ENCODE assay signal across 22 cellular contexts in the genomic region with DNA sequence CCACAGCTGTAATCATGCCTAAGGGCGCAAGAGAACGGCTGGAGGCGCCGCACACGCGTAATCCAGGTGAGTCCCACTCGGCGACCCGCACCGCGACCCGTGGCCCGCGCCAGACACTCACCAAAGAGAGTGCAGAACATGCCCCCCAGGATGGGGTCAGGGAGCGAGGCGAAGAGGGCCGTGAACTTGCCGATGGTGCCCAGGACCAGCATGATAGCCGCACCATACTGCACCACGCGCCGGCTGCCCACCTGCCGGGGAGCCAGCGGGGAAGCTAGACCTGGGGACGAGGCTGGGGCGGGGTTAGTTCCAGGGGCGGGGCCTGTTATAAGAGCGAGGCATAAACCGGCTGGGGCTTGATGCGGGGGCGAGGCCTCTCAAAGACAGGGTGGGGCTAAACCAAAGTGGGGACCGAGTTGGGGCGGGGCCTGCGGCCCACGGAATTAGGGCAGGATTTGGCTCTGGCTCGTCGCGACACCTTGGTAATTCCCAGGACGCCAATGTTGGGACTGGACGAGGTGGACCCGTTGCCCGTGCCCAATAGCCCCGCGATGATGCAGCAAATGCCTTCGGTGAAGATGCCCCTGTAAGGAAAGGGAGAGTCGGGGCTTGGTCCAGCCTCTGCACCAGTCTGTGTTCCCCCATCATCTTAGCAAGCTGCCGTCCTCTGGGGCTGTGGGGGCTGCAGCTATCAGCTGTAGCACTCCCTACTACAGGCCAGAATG. TPM values are rescaled to one million over a fixed set of nuclear protein-coding genes. Genes with fewer than 3 reads are reported as not detected.
DNase-seq lines count a peak whose midpoint lies in the region; ATAC-seq and TF ChIP-seq lines count a peak whose summit lies in the region.
"Had no signal": no experiment of that assay in that cellular context is flagged by ENCODE, and none has a peak within 500 bp of the region (broad histone marks: within the 10 kb centered on the region; RNA-seq: fewer than 3 reads in every experiment).

No MANE protein-coding gene starts in this region.

- no peak overlapping the region for H3K27ac ChIP-seq in neuronal stem cell (replicated peaks; ENCODE audit: low read length)
- H3K27ac ChIP-seq: parathyroid adenoma had no signal

- H2BK12ac ChIP-seq in neuronal stem cell (ENCODE audit: low read length): no peak overlapping the region

- H3K9ac ChIP-seq in neuronal stem cell (ENCODE audit: low read depth, low read length, poor library complexity): no peak overlapping the region
- H3K9ac ChIP-seq: parathyroid adenoma had no signal

- H3K4me2 ChIP-seq in neuronal stem cell (ENCODE audit: insufficient read depth, low read length, poor library complexity, severe bottlenecking): no peak overlapping the region
- H3K4me2 ChIP-seq: A549 had no signal

- no peak for ATAC-seq in stimulated activated effector memory CD8-positive, alpha-beta T cell treated with anti-CD3 and anti-CD28 coated beads, Interleukin-12 subunit alpha, Interleukin-12 subunit beta, amount 100 ng/mL, for 72 hours
- ATAC-seq in activated CD4-positive, CD25-positive, alpha-beta regulatory T cell treated with anti-CD3 and anti-CD28 coated beads, Interleukin-2, amount 50 U/mL, for 24 hours: no peak
- ATAC-seq: A549; activated T-helper 17 cell treated with anti-CD3 and anti-CD28 coated beads, Interleukin-2, amount 50 U/mL, for 72 hours; mucosa of descending colon had no signal

- H3K27ac Mint-ChIP-seq in stimulated activated effector memory CD8-positive, alpha-beta T cell treated with anti-CD3 and anti-CD28 coated beads, Interleukin-12 subunit alpha, Interleukin-12 subunit beta, amount 100 ng/mL, for 72 hours: no peak overlapping the region
- H3K27ac Mint-ChIP-seq: B cell, nephron had no signal

- no peak overlapping the region for H3K18ac ChIP-seq in neuronal stem cell (ENCODE audit: low read length)

- H3K4ac ChIP-seq in neuronal stem cell (ENCODE audit: low read length): no peak overlapping the region

- peaks cover 0 to 2% of the 10 kb centered on the region in 2 donors for H3K4me1 ChIP-seq in neuronal stem cell (ENCODE audit: control insufficient read depth in 2 of 2, insufficient read depth in 1 of 2, low read depth in 1 of 2, low read length in 2 of 2)

- no peak overlapping the region for H2BK15ac ChIP-seq in neuronal stem cell (ENCODE audit: low read length)

- H3K4me3 Mint-ChIP-seq in stimulated activated effector memory CD8-positive, alpha-beta T cell treated with anti-CD3 and anti-CD28 coated beads, Interleukin-12 subunit alpha, Interleukin-12 subunit beta, amount 100 ng/mL, for 72 hours: no peak overlapping the region
- H3K4me3 Mint-ChIP-seq: activated T-helper 17 cell treated with anti-CD3 and anti-CD28 coated beads, Interleukin-2, amount 50 U/mL, for 72 hours; B cell; nephron had no signal

- no peak overlapping the region for H2AK5ac ChIP-seq in neuronal stem cell (ENCODE audit: low read depth, low read length)

- H3K23ac ChIP-seq in neuronal stem cell (ENCODE audit: low read depth, low read length, poor library complexity): peak overlapping the region; percentile 17

- H2AFZ ChIP-seq in neuronal stem cell (ENCODE audit: low read length): no peak overlapping the region
- H2AFZ ChIP-seq: parathyroid adenoma had no signal

- peak; percentile 15 for DNase-seq in AG20443 (ENCODE audit: low spot score)
- peak; percentile 90 for DNase-seq in H7
- DNase-seq in erythroblast (lab: John Stamatoyannopoulos, UW): peak; percentile 20 to 24
- no peak for DNase-seq in neuronal stem cell (ENCODE audit: low spot score)
- DNase-seq in stimulated activated effector memory CD8-positive, alpha-beta T cell treated with anti-CD3 and anti-CD28 coated beads, Interleukin-12 subunit alpha, Interleukin-12 subunit beta, amount 100 ng/mL, for 72 hours (ENCODE audit: low spot score in 2 of 2): no peak
- DNase-seq in NCI-H1436 (lab: John Stamatoyannopoulos, UW): no peak
- no peak for DNase-seq in NCI-H1417 (lab: John Stamatoyannopoulos, UW)
- DNase-seq: activated CD4-positive, alpha-beta T cell treated with anti-CD3 and anti-CD28 coated beads, Interleukin-2, amount 50 U/mL, for 4 hours; DMS79; MG63; NCI-H146; Right ventricle myocardium superior; T-helper 9 cell had no signal

- H3K14ac ChIP-seq in neuronal stem cell (ENCODE audit: low read length): no peak overlapping the region

- H4K91ac ChIP-seq in neuronal stem cell (ENCODE audit: low read depth, low read length, poor library complexity): no peak overlapping the region

- H2BK120ac ChIP-seq in neuronal stem cell (ENCODE audit: low read depth, low read length): no peak overlapping the region

- WGBS in neuronal stem cell (ENCODE audit: extremely low coverage in 2 of 2, insufficient read length in 2 of 2, insufficient replicate concordance in 1 of 2), 2 donors: no CpG with 5 or more reads among the region's 47 CpGs

- no peak for TF ChIP-seq POLR2A in erythroblast (IDR thresholded peaks at IDR 0.05; ENCODE audit: low read length)

- H3K4me3 ChIP-seq in H7 (ENCODE audit: insufficient read depth, low read depth, low read length): peak overlapping the region; percentile 8; the same call in 1 of the 2 replicates
- H3K4me3 ChIP-seq in neuronal stem cell (ENCODE audit: low read length in 2 of 2): no peak overlapping the region
- H3K4me3 ChIP-seq: A549, MG63, mucosa of descending colon had no signal

- H3K27me3 ChIP-seq in H7 (ENCODE audit: control insufficient read depth, insufficient read depth, low read length): no peaks in the 10 kb centered on the region
- no peaks in the 10 kb centered on the region for H3K27me3 ChIP-seq in neuronal stem cell (ENCODE audit: control insufficient read depth in 3 of 3, insufficient read depth in 3 of 3, low read depth in 1 of 3, low read length in 3 of 3)
- H3K27me3 ChIP-seq: MG63 had no signal

- peaks cover 7% of the 10 kb centered on the region for H3K4me1 Mint-ChIP-seq in stimulated activated effector memory CD8-positive, alpha-beta T cell treated with anti-CD3 and anti-CD28 coated beads, Interleukin-12 subunit alpha, Interleukin-12 subunit beta, amount 100 ng/mL, for 72 hours
- H3K4me1 Mint-ChIP-seq: activated T-helper 17 cell treated with anti-CD3 and anti-CD28 coated beads, Interleukin-2, amount 50 U/mL, for 72 hours had no signal

- H3K9me3 Mint-ChIP-seq in stimulated activated effector memory CD8-positive, alpha-beta T cell treated with anti-CD3 and anti-CD28 coated beads, Interleukin-12 subunit alpha, Interleukin-12 subunit beta, amount 100 ng/mL, for 72 hours: no peaks in the 10 kb centered on the region
- H3K9me3 Mint-ChIP-seq: activated T-helper 17 cell treated with anti-CD3 and anti-CD28 coated beads, Interleukin-2, amount 50 U/mL, for 72 hours; nephron had no signal

- H4K8ac ChIP-seq in neuronal stem cell (ENCODE audit: low read depth, low read length): no peak overlapping the region

- H3K9me3 ChIP-seq in neuronal stem cell (replicated peaks in 1 of 2; ENCODE audit: control insufficient read depth in 2 of 2, insufficient read depth in 1 of 2, low read depth in 1 of 2, low read length in 2 of 2): peaks cover 0 to 3% of the 10 kb centered on the region in 2 donors
- H3K9me3 ChIP-seq: A549, MG63, mucosa of descending colon had no signal

- H2BK5ac ChIP-seq in neuronal stem cell (ENCODE audit: low read length): no peak overlapping the region

- peaks cover 22% of the 10 kb centered on the region for H3K36me3 Mint-ChIP-seq in stimulated activated effector memory CD8-positive, alpha-beta T cell treated with anti-CD3 and anti-CD28 coated beads, Interleukin-12 subunit alpha, Interleukin-12 subunit beta, amount 100 ng/mL, for 72 hours

- H3K79me1 ChIP-seq in neuronal stem cell (ENCODE audit: low read depth, low read length): peaks cover 8% of the 10 kb centered on the region

- H3K36me3 ChIP-seq in H7 (replicated peaks; ENCODE audit: control insufficient read depth, insufficient read depth, low read length) (no peaks in the 10 kb centered on the region; the same call in 1 of the 2 replicates), neuronal stem cell (replicated peaks in 1 of 2; ENCODE audit: control insufficient read depth in 2 of 2, insufficient read depth in 2 of 2, low read length in 2 of 2) (peaks cover 6 to 8% of the 10 kb centered on the region in 2 donors)

RNA-seq across cellular contexts. Expression of gene SLC23A1, which starts 4.8 kb away (rescaled TPM):
- total RNA-seq in H7 (2014; rRNA removed; shearing (Covaris generic)): not detected in 2 replicates
- 0.01 TPM for polyA plus RNA-seq in neuronal stem cell (2013, experiment 1 of 2)
- 0.03 TPM for polyA plus RNA-seq in neuronal stem cell (2013, experiment 2 of 2)
- total RNA-seq: NCI-H460, Right ventricle myocardium superior, subcutaneous adipose tissue had no signal

RNA-seq across cellular contexts. Expression of gene MZB1, which starts 11.4 kb away (rescaled TPM):
- 0.18 TPM in 1 of 2 replicates, not detected in the other for total RNA-seq in H7 (2014; rRNA removed; shearing (Covaris generic))
- 0.31 TPM for polyA plus RNA-seq in neuronal stem cell (2013, experiment 1 of 2)
- polyA plus RNA-seq in neuronal stem cell (2013, experiment 2 of 2): 0.32 TPM

RNA-seq across cellular contexts. Expression of gene PROB1, which starts 16.6 kb away (rescaled TPM):
- total RNA-seq in H7 (2014; rRNA removed; shearing (Covaris generic)): 1.4 and 1.7 TPM in 2 replicates
- 2.0 TPM for polyA plus RNA-seq in neuronal stem cell (2013, experiment 1 of 2)
- polyA plus RNA-seq in neuronal stem cell (2013, experiment 2 of 2): 2.1 TPM

RNA-seq across cellular contexts. Expression of gene SPATA24, which starts 25.6 kb away (rescaled TPM):
- total RNA-seq in H7 (2014; rRNA removed; shearing (Covaris generic)): 7.7 and 8.6 TPM in 2 replicates
- 15.3 TPM for polyA plus RNA-seq in neuronal stem cell (2013, experiment 1 of 2)
- 15.2 TPM for polyA plus RNA-seq in neuronal stem cell (2013, experiment 2 of 2)

RNA-seq across cellular contexts. Expression of gene PAIP2, which starts 36.6 kb away (rescaled TPM):
- 50.9 and 57.0 TPM in 2 replicates for total RNA-seq in H7 (2014; rRNA removed; shearing (Covaris generic))
- 196 TPM for polyA plus RNA-seq in neuronal stem cell (2013, experiment 1 of 2)
- polyA plus RNA-seq in neuronal stem cell (2013, experiment 2 of 2): 197 TPM

Comparison
In these comparisons a context has a peak if more than half of its experiments do, and no peak if none do; other contexts are left out.
1. DNase-seq: peak in AG20443 (single experiment), H7 (single experiment) and erythroblast (2 of 2); none in neuronal stem cell (single experiment), stimulated activated effector memory CD8-positive, alpha-beta T cell treated with anti-CD3 and anti-CD28 coated beads, Interleukin-12 subunit alpha, Interleukin-12 subunit beta, amount 100 ng/mL, for 72 hours (0 of 2), NCI-H1436 (single experiment) and NCI-H1417 (0 of 3).